ENCODE assay signal across 11 cellular contexts in genomic region chr9:124863371-124863831, GRCh38. TPM values are rescaled to one million over a fixed set of nuclear protein-coding genes. Genes with fewer than 3 reads are reported as not detected.
DNase-seq lines count a peak whose midpoint lies in the region; ATAC-seq and TF ChIP-seq lines count a peak whose summit lies in the region.
"Had no signal": no experiment of that assay in that cellular context is flagged by ENCODE, and none has a peak within 500 bp of the region (broad histone marks: within the 10 kb centered on the region; RNA-seq: fewer than 3 reads in every experiment).

No MANE protein-coding gene starts in this region.

- H3K27me3 Mint-ChIP-seq in activated CD8-positive, alpha-beta memory T cell treated with anti-CD3 and anti-CD28 coated beads, Interleukin-2, amount 10 ng/mL, durations not matched to agents 7 days and 5 days, result no peaks in the 10 kb centered on the region
- H3K27me3 Mint-ChIP-seq in T-cell, result no peaks in the 10 kb centered on the region
- H3K27me3 Mint-ChIP-seq in stimulated activated memory B cell treated with anti-CD40 and anti-IgM and Interleukin-4, amounts not matched to agents 10 μg/mL and 1 μg/mL and 100 μg/mL, for 72 hours, result no peaks in the 10 kb centered on the region

- H3K27me3 ChIP-seq in heart right ventricle, result no peaks in the 10 kb centered on the region

- in situ Hi-C loops in GM13977 (cut with MboI; ENCODE audit: low pct_unique_long_range_greater_than_20kb, low sequenced_read_pairs, unreplicated experiment), result no loop called here

- intact Hi-C loops in heart right ventricle (cut with DNase I), result no loop called here

- H3K27ac Mint-ChIP-seq in activated CD8-positive, alpha-beta memory T cell treated with anti-CD3 and anti-CD28 coated beads, Interleukin-2, amount 10 ng/mL, durations not matched to agents 7 days and 5 days, result peak overlapping the region; percentile 24
- H3K27ac Mint-ChIP-seq in T-cell, result peak overlapping the region in 1 of 2 donors; percentile 34
- H3K27ac Mint-ChIP-seq in stimulated activated memory B cell treated with anti-CD40 and anti-IgM and Interleukin-4, amounts not matched to agents 10 μg/mL and 1 μg/mL and 100 μg/mL, for 72 hours, result peak overlapping the region; percentile 37

- no peaks in the 10 kb centered on the region for H3K9me3 Mint-ChIP-seq in activated CD8-positive, alpha-beta memory T cell treated with anti-CD3 and anti-CD28 coated beads, Interleukin-2, amount 10 ng/mL, durations not matched to agents 7 days and 5 days (ENCODE audit: low read depth)
- H3K9me3 Mint-ChIP-seq in T-cell, result no peaks in the 10 kb centered on the region
- no peaks in the 10 kb centered on the region for H3K9me3 Mint-ChIP-seq in stimulated activated memory B cell treated with anti-CD40 and anti-IgM and Interleukin-4, amounts not matched to agents 10 μg/mL and 1 μg/mL and 100 μg/mL, for 72 hours

- ATAC-seq in activated CD8-positive, alpha-beta memory T cell treated with anti-CD3 and anti-CD28 coated beads, Interleukin-2, amount 10 ng/mL, durations not matched to agents 7 days and 5 days, result no peak
- no peak for ATAC-seq in T-cell (replicated peaks in 1 of 4)
- peak in 5 of 8 donors; percentile 18 to 44 (median 27) for ATAC-seq in heart right ventricle
- no peak for ATAC-seq in stimulated activated memory B cell treated with anti-CD40 and anti-IgM and Interleukin-4, amounts not matched to agents 10 μg/mL and 1 μg/mL and 100 μg/mL, for 72 hours
- ATAC-seq in GM18505 (IDR thresholded peaks at IDR 0.05; ENCODE audit: unreplicated experiment), result no peak

- H3K27ac ChIP-seq in heart right ventricle, result peak overlapping the region; percentile 21 to 98 (median 89)

- 52 to 57% methylated on average over 7 of the region's 7 CpGs for WGBS in heart right ventricle, 2 donors

- H3K4me3 Mint-ChIP-seq in activated CD8-positive, alpha-beta memory T cell treated with anti-CD3 and anti-CD28 coated beads, Interleukin-2, amount 10 ng/mL, durations not matched to agents 7 days and 5 days, result peak overlapping the region; percentile 45
- peak overlapping the region; percentile 63 to 90 (median 65) for H3K4me3 Mint-ChIP-seq in T-cell
- H3K4me3 Mint-ChIP-seq in stimulated activated memory B cell treated with anti-CD40 and anti-IgM and Interleukin-4, amounts not matched to agents 10 μg/mL and 1 μg/mL and 100 μg/mL, for 72 hours, result peak overlapping the region; percentile 50

- H3K4me3 ChIP-seq in heart right ventricle, result peak overlapping the region in 1 of 10 donors; percentile 17

- peaks cover 0 to 28% (median 22%) of the 10 kb centered on the region in 9 donors for H3K36me3 ChIP-seq in heart right ventricle

- POLR2A ChIA-PET in T-cell (lab: Charles Lee), result no interaction called here

- H3K4me1 ChIP-seq in heart right ventricle, result peaks cover 9 to 52% (median 47%) of the 10 kb centered on the region in 9 donors

- no peaks in the 10 kb centered on the region for H3K9me3 ChIP-seq in heart right ventricle

- CTCF ChIA-PET in activated CD8-positive, alpha-beta memory T cell treated with anti-CD3 and anti-CD28 coated beads, Interleukin-2, amount 10 ng/mL, durations not matched to agents 7 days and 5 days (lab: Charles Lee), result interaction anchor here (1.1 to 3.0 kb wide), 4 partner anchors 11 to 91 kb away, joined by 3 to 31 read pairs (median 8); partner anchors contain the start of genes GOLGA1 and WDR38
- CTCF ChIA-PET in T-cell (lab: Charles Lee), result interaction anchor here in 1 of 2 donors (1.4 kb wide), 1 partner anchor 10 kb away, joined by 14 read pairs; the partner anchor contains the start of gene WDR38

- peaks cover 29% of the 10 kb centered on the region for H3K36me3 Mint-ChIP-seq in activated CD8-positive, alpha-beta memory T cell treated with anti-CD3 and anti-CD28 coated beads, Interleukin-2, amount 10 ng/mL, durations not matched to agents 7 days and 5 days
- peaks cover 22% of the 10 kb centered on the region for H3K36me3 Mint-ChIP-seq in T-cell
- H3K36me3 Mint-ChIP-seq in stimulated activated memory B cell treated with anti-CD40 and anti-IgM and Interleukin-4, amounts not matched to agents 10 μg/mL and 1 μg/mL and 100 μg/mL, for 72 hours, result peaks cover 32% of the 10 kb centered on the region

- no peak for TF ChIP-seq POLR2A in GM18505 (IDR thresholded peaks at IDR 0.05; ENCODE audit: borderline replicate concordance, extremely low read depth, insufficient read depth, insufficient read length)

- no peak for DNase-seq in activated CD8-positive, alpha-beta memory T cell treated with anti-CD3 and anti-CD28 coated beads, Interleukin-2, amount 10 ng/mL, durations not matched to agents 7 days and 5 days
- DNase-seq in activated CD8-positive, alpha-beta memory T cell treated with anti-CD3 and anti-CD28 coated beads, Interleukin-2, amount 50 U/mL, for 4 hours, result no peak
- no peak for DNase-seq in T-cell
- DNase-seq in heart right ventricle, result no peak
- DNase-seq in OCI-M2 (lab: John Stamatoyannopoulos, UW; ENCODE audit: unreplicated experiment), result no peak
- no peak for DNase-seq in GM13977 (ENCODE audit: low spot score)
- DNase-seq: activated effector memory CD4-positive, alpha-beta T cell treated with anti-CD3 and anti-CD28 coated beads, Interleukin-2, amount 50 U/mL, for 16 hours had no signal

- no peak for TF ChIP-seq CTCF in heart right ventricle (IDR thresholded peaks at IDR 0.05)
- TF ChIP-seq CTCF in GM13977 (IDR thresholded peaks at IDR 0.05; ENCODE audit: extremely low read depth, insufficient read depth, missing control alignments), result no peak

- H3K4me1 Mint-ChIP-seq in activated CD8-positive, alpha-beta memory T cell treated with anti-CD3 and anti-CD28 coated beads, Interleukin-2, amount 10 ng/mL, durations not matched to agents 7 days and 5 days, result peaks cover 42% of the 10 kb centered on the region
- peaks cover 32 to 48% (median 43%) of the 10 kb centered on the region in 3 donors for H3K4me1 Mint-ChIP-seq in T-cell
- H3K4me1 Mint-ChIP-seq in stimulated activated memory B cell treated with anti-CD40 and anti-IgM and Interleukin-4, amounts not matched to agents 10 μg/mL and 1 μg/mL and 100 μg/mL, for 72 hours, result peaks cover 40% of the 10 kb centered on the region

RNA-seq across cellular contexts. Expression of gene ARPC5L, which starts 1.5 kb away (rescaled TPM):
- total RNA-seq in activated CD8-positive, alpha-beta memory T cell treated with anti-CD3 and anti-CD28 coated beads, Interleukin-2, amount 10 ng/mL, durations not matched to agents 7 days and 5 days, result 10 to 100 TPM; 79.1 to 90.6 TPM
- 10 to 100 TPM; 29.1 to 55.3 (median 35.9) TPM for total RNA-seq in T-cell
- total RNA-seq in heart right ventricle, result 10 to 100 TPM; 30.6 to 69.4 (median 39.9) TPM
- 10 to 100 TPM; 26.6 to 74.9 TPM for polyA plus RNA-seq in heart right ventricle

RNA-seq across cellular contexts. Expression of gene RPL35, which starts 1.6 kb away (rescaled TPM):
- total RNA-seq in activated CD8-positive, alpha-beta memory T cell treated with anti-CD3 and anti-CD28 coated beads, Interleukin-2, amount 10 ng/mL, durations not matched to agents 7 days and 5 days, result 1,000 to 10,000 TPM; 1,421 to 1,557 TPM
- 1,000 to 10,000 TPM; 1,564 to 1,845 (median 1,785) TPM for total RNA-seq in T-cell
- 100 to 1,000 TPM; 598 to 885 (median 678) TPM for total RNA-seq in heart right ventricle
- polyA plus RNA-seq in heart right ventricle, result 1,000 to 10,000 TPM; 3,237 to 3,743 TPM

RNA-seq across cellular contexts. Expression of gene WDR38, which starts 10.1 kb away (rescaled TPM):
- total RNA-seq in activated CD8-positive, alpha-beta memory T cell treated with anti-CD3 and anti-CD28 coated beads, Interleukin-2, amount 10 ng/mL, durations not matched to agents 7 days and 5 days, result not detected
- total RNA-seq in T-cell (not detected), heart right ventricle (under 1 TPM in 1 of 10 donors, not detected in 9; 0.22 TPM)
- polyA plus RNA-seq in heart right ventricle, result under 1 TPM in 1 of 2 donors, not detected in 1; 0.04 TPM
- total RNA-seq: pulmonary artery endothelial cell, subcutaneous adipose tissue had no signal

Comparison
In these comparisons a context has a peak if more than half of its experiments do, and no peak if none do; other contexts are left out.
1. ATAC-seq: peak in heart right ventricle (5 of 8); none in activated CD8-positive, alpha-beta memory T cell treated with anti-CD3 and anti-CD28 coated beads, Interleukin-2, amount 10 ng/mL, durations not matched to agents 7 days and 5 days (single experiment), T-cell (0 of 4), stimulated activated memory B cell treated with anti-CD40 and anti-IgM and Interleukin-4, amounts not matched to agents 10 μg/mL and 1 μg/mL and 100 μg/mL, for 72 hours (single experiment) and GM18505 (single experiment).
2. Peak in every context shown above with its lines, with median percentiles within 50 percentile points of each other: H3K4me3 Mint-ChIP-seq.